8 cellular contexts compared by ENCODE assay signal in genomic region chr17:81518785-81519283, GRCh38. TPM values are rescaled to one million over a fixed set of nuclear protein-coding genes. Genes with fewer than 3 reads are reported as not detected.
A peak's percentile ranks its signal among the peaks of the same experiment; 100 is the strongest.
DNase-seq lines count a peak whose midpoint lies in the region; ATAC-seq and TF ChIP-seq lines count a peak whose summit lies in the region.

No MANE protein-coding gene starts in this region.

- H3K27me3 ChIP-seq in right atrium auricular region (no peaks in the 10 kb centered on the region), skeletal muscle satellite cell (ENCODE audit: control insufficient read depth, insufficient read depth, low read length) (no peaks in the 10 kb centered on the region)

- H3K4me1 ChIP-seq in right atrium auricular region (peaks cover 0 to 65% of the 10 kb centered on the region in 2 donors), skeletal muscle satellite cell (ENCODE audit: control insufficient read depth, insufficient read depth, low read length) (peaks cover 57% of the 10 kb centered on the region)

- no peak for TF ChIP-seq CTCF in AG09309 (IDR thresholded peaks at IDR 0.05; ENCODE audit: control insufficient read depth, insufficient read depth, low read depth, low read length, missing control alignments)
- no peak for TF ChIP-seq CTCF in right atrium auricular region (IDR thresholded peaks at IDR 0.05)

- DNase-seq in AG09309 (ENCODE audit: low read depth), result no peak
- peak; percentile 67 for DNase-seq in activated T-cell treated with anti-CD3 and anti-CD28 coated beads, Interleukin-2, amount 50 U/mL, for 24 hours
- DNase-seq in right atrium auricular region (ENCODE audit: low spot score), result no peak
- DNase-seq in NCI-H2171 treated with DMSO at 0.1 percent for 48 hours (lab: John Stamatoyannopoulos, UW), result no peak

- H3K4me1 Mint-ChIP-seq in activated T-cell treated with anti-CD3 and anti-CD28 coated beads, Interleukin-2, amount 50 U/mL, for 24 hours (ENCODE audit: low read depth), result peaks cover 29% of the 10 kb centered on the region

- peaks cover 13% of the 10 kb centered on the region for H3K36me3 Mint-ChIP-seq in activated T-cell treated with anti-CD3 and anti-CD28 coated beads, Interleukin-2, amount 50 U/mL, for 24 hours (ENCODE audit: low read depth)

- H3K4me3 ChIP-seq in AG09309 (ENCODE audit: control insufficient read depth, low read depth, low read length) (peak overlapping the region; percentile 80), right atrium auricular region (peak overlapping the region; percentile 39 to 58), skeletal muscle satellite cell (ENCODE audit: low read length) (peak overlapping the region; percentile 70)

- no peaks in the 10 kb centered on the region for H3K27me3 Mint-ChIP-seq in activated T-cell treated with anti-CD3 and anti-CD28 coated beads, Interleukin-2, amount 50 U/mL, for 24 hours

- H3K9me3 ChIP-seq in right atrium auricular region, result no peaks in the 10 kb centered on the region
- no peaks in the 10 kb centered on the region for H3K9me3 ChIP-seq in skeletal muscle satellite cell (replicated peaks; ENCODE audit: low read length)

- no peak overlapping the region for H3K27ac Mint-ChIP-seq in activated T-cell treated with anti-CD3 and anti-CD28 coated beads, Interleukin-2, amount 50 U/mL, for 24 hours

- H3K36me3 ChIP-seq in right atrium auricular region, result no peaks in the 10 kb centered on the region
- peaks cover 7% of the 10 kb centered on the region for H3K36me3 ChIP-seq in skeletal muscle satellite cell (ENCODE audit: insufficient read depth, low read length)

- peak overlapping the region; percentile 87 for H3K4me2 ChIP-seq in skeletal muscle satellite cell (ENCODE audit: low read length)

- ATAC-seq in GM21529 (IDR thresholded peaks at IDR 0.05; ENCODE audit: unreplicated experiment) (peak; percentile 19), GM19395 (IDR thresholded peaks at IDR 0.05; ENCODE audit: unreplicated experiment) (no peak), HG03378 (IDR thresholded peaks at IDR 0.05; ENCODE audit: unreplicated experiment) (no peak)

- H3K9me3 Mint-ChIP-seq in activated T-cell treated with anti-CD3 and anti-CD28 coated beads, Interleukin-2, amount 50 U/mL, for 24 hours, result no peaks in the 10 kb centered on the region

- H3K4me3 Mint-ChIP-seq in activated T-cell treated with anti-CD3 and anti-CD28 coated beads, Interleukin-2, amount 50 U/mL, for 24 hours, result peak overlapping the region; percentile 51

- peak overlapping the region; percentile 51 for H3K9ac ChIP-seq in skeletal muscle satellite cell (ENCODE audit: low read depth, low read length)

- peak overlapping the region; percentile 98 to 100 for H3K27ac ChIP-seq in right atrium auricular region

RNA-seq across cellular contexts. Expression of gene ACTG1, which starts 6.2 kb away (rescaled TPM):
- total RNA-seq in right atrium auricular region, result 1,000 to 10,000 TPM; 1,076 to 1,610 TPM
- total RNA-seq in skeletal muscle satellite cell (2012; rRNA removed), result 9,662 and 11,711 TPM in 2 replicates

RNA-seq across cellular contexts. Expression of gene FSCN2, which starts 9.3 kb away (rescaled TPM):
- under 1 TPM; 0.63 to 0.74 TPM for total RNA-seq in right atrium auricular region
- total RNA-seq in skeletal muscle satellite cell (2012; rRNA removed), result 0.76 and 1.3 TPM in 2 replicates

RNA-seq across cellular contexts. Expression of gene FAAP100, which starts 33.3 kb away (rescaled TPM):
- 10 to 100 TPM; 12.8 to 13.7 TPM for total RNA-seq in right atrium auricular region
- 26.2 and 31.2 TPM in 2 replicates for total RNA-seq in skeletal muscle satellite cell (2012; rRNA removed)
